21 cellular contexts compared by ENCODE assay signal in the genomic region with DNA sequence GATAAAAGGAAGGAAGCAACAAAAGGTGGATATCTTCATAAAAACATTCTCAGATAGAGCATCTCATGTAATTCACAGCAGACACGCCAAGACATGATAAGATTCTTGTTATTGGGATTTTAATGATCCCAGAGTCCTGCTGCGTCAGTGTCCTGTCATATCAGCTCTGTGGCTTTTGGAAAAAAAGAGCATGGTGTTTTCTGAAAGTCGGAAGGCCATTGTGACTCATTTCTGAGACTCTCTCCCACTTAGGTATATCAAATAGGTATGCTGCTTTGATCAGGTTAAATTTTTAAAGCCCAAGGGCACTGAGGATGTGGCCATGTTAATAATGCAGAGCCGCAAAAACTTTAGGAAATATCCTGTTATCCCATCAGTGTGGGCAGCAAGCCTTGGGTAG.
"Had no signal": no experiment of that assay in that cellular context is flagged by ENCODE, and none has a peak within 500 bp of the region (broad histone marks: within the 10 kb centered on the region; RNA-seq: fewer than 3 reads in every experiment).

No MANE protein-coding gene starts in this region.

- H3K36me3 ChIP-seq: colonic mucosa, esophagus muscularis mucosa, left lung, neural progenitor cell, prostate gland, right atrium auricular region, stomach, thyroid gland had no signal

- H3K27ac ChIP-seq: colonic mucosa, esophagus muscularis mucosa, left lung, neural progenitor cell, parathyroid adenoma, prostate gland, right atrium auricular region, stomach, thyroid gland had no signal

- H3K4me3 ChIP-seq: colonic mucosa, esophagus muscularis mucosa, left lung, neural progenitor cell, prostate gland, right atrium auricular region, stomach, thyroid gland had no signal

- H3K79me2 ChIP-seq: parathyroid adenoma had no signal

- H3K9ac ChIP-seq: neural progenitor cell, parathyroid adenoma had no signal

- H3K9me3 ChIP-seq: colonic mucosa, esophagus muscularis mucosa, left lung, prostate gland, right atrium auricular region, stomach, thyroid gland had no signal

- H2AFZ ChIP-seq: neural progenitor cell, parathyroid adenoma had no signal

- DNase-seq: colonic mucosa; effector CD8-positive, alpha-beta T cell; endodermal cell; foreskin melanocyte; left cardiac atrium; mesendoderm; midbrain; naive thymus-derived CD4-positive, alpha-beta T cell; stimulated activated CD4-positive, alpha-beta T cell treated with anti-CD3 and anti-CD28 coated beads, Interleukin-2, amount 100 ng/mL, for 24 hours; stimulated activated CD4-positive, alpha-beta T cell treated with anti-CD3 and anti-CD28 coated beads, Interleukin-4, amount 100 ng/mL, for 24 hours; stimulated activated naive CD4-positive, alpha-beta T cell treated with Interleukin-2 at 50 U/mL for 16 hours; stomach; thyroid gland had no signal

- ATAC-seq: left cardiac atrium; left lung; naive thymus-derived CD4-positive, alpha-beta T cell; sciatic nerve; stimulated activated effector memory CD8-positive, alpha-beta T cell treated with anti-CD3 and anti-CD28 coated beads, Interleukin-12 subunit alpha, Interleukin-12 subunit beta, amount 100 ng/mL, for 72 hours had no signal

- H3K27me3 ChIP-seq: colonic mucosa, esophagus muscularis mucosa, neural progenitor cell, right atrium auricular region, stomach, thyroid gland had no signal

- H3K4me1 ChIP-seq: colonic mucosa, esophagus muscularis mucosa, left lung, parathyroid adenoma, prostate gland, right atrium auricular region, stomach, thyroid gland had no signal

- H3K4me2 ChIP-seq: neural progenitor cell had no signal
